18 cellular contexts compared by ENCODE assay signal in genomic region chr6:151021878-151022277, GRCh38.
DNase-seq lines count a peak whose midpoint lies in the region; ATAC-seq, FAIRE-seq and TF ChIP-seq lines count a peak whose summit lies in the region.
"Had no signal": no experiment of that assay in that cellular context is flagged by ENCODE, and none has a peak within 500 bp of the region (broad histone marks: within the 10 kb centered on the region; RNA-seq: fewer than 3 reads in every experiment).

No MANE protein-coding gene starts in this region.

- H3K4me3 ChIP-seq in brain microvascular endothelial cell (ENCODE audit: low read depth, low read length): no peak overlapping the region
- no peak overlapping the region for H3K4me3 ChIP-seq in skeletal muscle satellite cell (ENCODE audit: low read length)
- no peak overlapping the region for H3K4me3 ChIP-seq in thyroid gland (replicated peaks in 1 of 3)
- H3K4me3 ChIP-seq in body of pancreas: no peak overlapping the region
- H3K4me3 ChIP-seq: gastrocnemius medialis, mucosa of descending colon, SJSA1 had no signal

- H3K4me1 ChIP-seq in skeletal muscle satellite cell (ENCODE audit: control insufficient read depth, insufficient read depth, low read length): peaks cover 26% of the 10 kb centered on the region
- peaks cover 24 to 47% of the 10 kb centered on the region in 2 donors for H3K4me1 ChIP-seq in thyroid gland
- peaks cover 30% of the 10 kb centered on the region for H3K4me1 ChIP-seq in body of pancreas

- WGBS in thyroid gland, 2 donors: 36 to 46% methylated on average over 5 of the region's 5 CpGs
- 59 to 79% methylated on average over 5 of the region's 5 CpGs for WGBS in body of pancreas, 2 donors

- peak overlapping the region; percentile 55 for H3K27ac ChIP-seq in brain microvascular endothelial cell
- H3K27ac ChIP-seq in thyroid gland: peak overlapping the region in 1 of 3 donors; percentile 32
- H3K27ac ChIP-seq in body of pancreas: no peak overlapping the region
- H3K27ac ChIP-seq: gastrocnemius medialis, SJSA1 had no signal

- TF ChIP-seq POLR2A in thyroid gland (IDR thresholded peaks at IDR 0.05) (no peak), body of pancreas (IDR thresholded peaks at IDR 0.05) (no peak)

- TF ChIP-seq CTCF in brain microvascular endothelial cell (IDR thresholded peaks at IDR 0.05; ENCODE audit: low read depth, low read length, missing control alignments): no peak
- peak in 1 of 6 experiments; percentile 3 for TF ChIP-seq CTCF in thyroid gland (IDR thresholded peaks at IDR 0.05)
- no peak for TF ChIP-seq CTCF in body of pancreas (IDR thresholded peaks at IDR 0.05)

- ATAC-seq in GM21526 (IDR thresholded peaks at IDR 0.05; ENCODE audit: low FRiP score, unreplicated experiment) (no peak), body of pancreas (no peak)
- ATAC-seq: mucosa of descending colon had no signal

- DNase-seq in HTR-8/SVneo (ENCODE audit: insufficient read length, low spot score) (peak; percentile 22), brain microvascular endothelial cell (no peak), left kidney (ENCODE audit: low read depth, low spot score) (peak; percentile 51), NCI-H524 (lab: John Stamatoyannopoulos, UW) (no peak), thyroid gland (no peak), body of pancreas (no peak)
- DNase-seq: activated CD4-positive, alpha-beta T cell treated with anti-CD3 and anti-CD28 coated beads for 4 hours; activated CD8-positive, alpha-beta memory T cell treated with anti-CD3 and anti-CD28 coated beads, Interleukin-2, amount 50 U/mL, for 48 hours; activated naive CD4-positive, alpha-beta T cell treated with anti-CD3 and anti-CD28 coated beads, Interleukin-2, amount 50 U/mL, for 16 hours; DMS153; effector memory CD4-positive, alpha-beta T cell; gastrocnemius medialis; mucosa of descending colon; T-helper 9 cell had no signal

- intact Hi-C loops in thyroid gland (cut with DNase I) (loop anchor here (10.0 kb wide), 1 partner anchor 143 kb away; no protein-coding TSS in a partner anchor), body of pancreas (cut with DNase I) (no loop called here)

- FAIRE-seq in HTR-8/SVneo (lab: Jason Lieb, UNC): no peak
- FAIRE-seq: bronchial epithelial cell had no signal

- H3K9me3 ChIP-seq in skeletal muscle satellite cell (replicated peaks; ENCODE audit: low read length): no peaks in the 10 kb centered on the region
- no peaks in the 10 kb centered on the region for H3K9me3 ChIP-seq in thyroid gland
- no peaks in the 10 kb centered on the region for H3K9me3 ChIP-seq in body of pancreas
- H3K9me3 ChIP-seq: gastrocnemius medialis, mucosa of descending colon, SJSA1 had no signal

- H3K27me3 ChIP-seq in brain microvascular endothelial cell (replicated peaks) (no peaks in the 10 kb centered on the region), skeletal muscle satellite cell (ENCODE audit: control insufficient read depth, insufficient read depth, low read length) (no peaks in the 10 kb centered on the region), thyroid gland (no peaks in the 10 kb centered on the region), body of pancreas (no peaks in the 10 kb centered on the region)
- H3K27me3 ChIP-seq: gastrocnemius medialis, SJSA1 had no signal

- H3K36me3 ChIP-seq in brain microvascular endothelial cell (replicated peaks): peaks cover 23% of the 10 kb centered on the region
- H3K36me3 ChIP-seq in skeletal muscle satellite cell (ENCODE audit: insufficient read depth, low read length): peaks cover 34% of the 10 kb centered on the region
- no peaks in the 10 kb centered on the region for H3K36me3 ChIP-seq in thyroid gland
- no peaks in the 10 kb centered on the region for H3K36me3 ChIP-seq in body of pancreas (replicated peaks in 1 of 2; ENCODE audit: insufficient read depth in 1 of 2, low read depth in 2 of 2)
- H3K36me3 ChIP-seq: gastrocnemius medialis had no signal

- in situ Hi-C loops in brain microvascular endothelial cell (cut with HindIII; ENCODE audit: low pct_ligation_motif_present, low sequenced_read_pairs): no loop called here

- no peak overlapping the region for H3K4me2 ChIP-seq in skeletal muscle satellite cell (ENCODE audit: low read length)

- H3K9ac ChIP-seq in skeletal muscle satellite cell (ENCODE audit: low read depth, low read length): peak overlapping the region; percentile 41

Comparison
In these comparisons a context has a peak if more than half of its experiments do, and no peak if none do; other contexts are left out.
1. DNase-seq: peak in HTR-8/SVneo (single experiment) and left kidney (single experiment); none in brain microvascular endothelial cell (single experiment), NCI-H524 (0 of 2), thyroid gland (0 of 2) and body of pancreas (0 of 4).